In the genomic region with DNA sequence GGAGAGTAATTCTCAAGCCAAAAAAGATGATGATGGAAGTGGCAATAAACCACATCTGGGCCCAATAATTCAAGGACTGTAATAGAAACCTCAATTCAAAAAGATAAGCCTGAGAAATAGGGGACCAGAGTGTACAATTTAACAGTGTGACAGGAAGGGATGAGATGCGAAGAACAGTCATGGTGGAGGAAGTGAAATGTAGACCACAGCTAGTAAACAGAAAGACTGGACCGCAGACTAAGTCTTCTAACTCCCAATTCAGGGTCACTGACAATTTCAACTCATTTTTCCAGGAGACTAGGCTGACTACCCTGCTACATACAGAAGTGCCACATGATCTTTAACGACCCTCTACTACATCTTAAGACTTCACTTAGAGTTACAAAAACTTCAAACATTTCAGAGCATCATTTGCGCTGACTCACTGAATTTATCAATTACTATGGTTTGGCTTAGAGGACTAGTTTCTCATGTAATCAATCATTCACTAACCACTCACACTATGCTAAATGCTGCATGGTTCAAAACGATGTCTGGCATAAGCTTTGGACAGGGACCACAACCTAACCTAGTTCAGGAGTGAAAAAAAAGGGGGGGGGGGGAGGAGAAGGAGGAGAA, we compare ENCODE assay signal across 10 cellular contexts. TPM values are rescaled to one million over a fixed set of nuclear protein-coding genes. Genes with fewer than 3 reads are reported as not detected.
A peak's percentile ranks its signal among the peaks of the same experiment; 100 is the strongest.
DNase-seq lines count a peak whose midpoint lies in the region; ATAC-seq and TF ChIP-seq lines count a peak whose summit lies in the region.
"Had no signal": no experiment of that assay in that cellular context is flagged by ENCODE, and none has a peak within 500 bp of the region (broad histone marks: within the 10 kb centered on the region; RNA-seq: fewer than 3 reads in every experiment).

No MANE protein-coding gene starts in this region.

- ATAC-seq in GM19397 (IDR thresholded peaks at IDR 0.05; ENCODE audit: unreplicated experiment) (peak; percentile 85), HG03095 (IDR thresholded peaks at IDR 0.05; ENCODE audit: unreplicated experiment) (peak; percentile 52)
- peak; percentile 73 for ATAC-seq in activated CD8-positive, alpha-beta T cell treated with anti-CD3 and anti-CD28 coated beads for 36 hours

- CTCF ChIA-PET in CD4-positive, alpha-beta memory T cell (lab: Charles Lee; ENCODE audit: partially characterized antibody): interaction anchor here (0.6 kb wide), 1 partner anchor 206 kb away, joined by 4 read pairs; no protein-coding TSS in a partner anchor
- CTCF ChIA-PET in activated CD8-positive, alpha-beta T cell treated with anti-CD3 and anti-CD28 coated beads for 36 hours (lab: Charles Lee): interaction anchor here (0.9 to 1.5 kb wide), 4 partner anchors 7 to 208 kb away, joined by 3 to 4 read pairs (median 3); no protein-coding TSS in a partner anchor

- no peak for TF ChIP-seq EP300 in tibial nerve (IDR thresholded peaks at IDR 0.05)

- no peaks in the 10 kb centered on the region for H3K9me3 ChIP-seq in CD4-positive, alpha-beta memory T cell (ENCODE audit: control insufficient read depth in 1 of 2, low read length in 2 of 2)
- H3K9me3 ChIP-seq in tibial nerve: no peaks in the 10 kb centered on the region

- peaks cover 61 to 99% (median 77%) of the 10 kb centered on the region in 4 donors for H3K4me1 Mint-ChIP-seq in CD4-positive, alpha-beta memory T cell
- peaks cover 86% of the 10 kb centered on the region for H3K4me1 Mint-ChIP-seq in activated CD8-positive, alpha-beta T cell treated with anti-CD3 and anti-CD28 coated beads for 36 hours (ENCODE audit: low read depth)

- 68 to 73% methylated on average over 5 of the region's 5 CpGs for WGBS in tibial nerve, 2 donors

- TF ChIP-seq POLR2A in tibial nerve (IDR thresholded peaks at IDR 0.05): no peak

- H3K4me1 ChIP-seq in CD4-positive, alpha-beta memory T cell (ENCODE audit: insufficient read depth, low read length): peaks cover 99% of the 10 kb centered on the region
- H3K4me1 ChIP-seq in tibial nerve: peaks cover 0 to 98% (median 62%) of the 10 kb centered on the region in 4 donors

- H3K27ac ChIP-seq in CD4-positive, alpha-beta memory T cell (ENCODE audit: low read depth, low read length): no peak overlapping the region
- no peak overlapping the region for H3K27ac ChIP-seq in tibial nerve
- H3K27ac ChIP-seq: parathyroid adenoma had no signal

- DNase-seq in CD4-positive, alpha-beta memory T cell: no peak
- no peak for DNase-seq in activated CD8-positive, alpha-beta T cell treated with anti-CD3 and anti-CD28 coated beads for 36 hours
- no peak for DNase-seq in foreskin melanocyte
- DNase-seq in activated naive CD4-positive, alpha-beta T cell treated with anti-CD3 and anti-CD28 coated beads, Interleukin-2, amount 50 U/mL, for 16 hours: no peak
- no peak for DNase-seq in DMS 273 (lab: John Stamatoyannopoulos, UW; ENCODE audit: unreplicated experiment)
- DNase-seq in tibial nerve (ENCODE audit: low spot score in 2 of 2): no peak
- DNase-seq: NCI-H1105 treated with DMSO at 0.1 percent for 48 hours had no signal

- TF ChIP-seq CTCF in activated CD8-positive, alpha-beta T cell treated with anti-CD3 and anti-CD28 coated beads for 36 hours (IDR thresholded peaks at IDR 0.05): no peak
- no peak for TF ChIP-seq CTCF in tibial nerve (IDR thresholded peaks at IDR 0.05)

- no peaks in the 10 kb centered on the region for H3K27me3 Mint-ChIP-seq in CD4-positive, alpha-beta memory T cell
- H3K27me3 Mint-ChIP-seq in activated CD8-positive, alpha-beta T cell treated with anti-CD3 and anti-CD28 coated beads for 36 hours: no peaks in the 10 kb centered on the region

- no peaks in the 10 kb centered on the region for H3K9me3 Mint-ChIP-seq in CD4-positive, alpha-beta memory T cell
- H3K9me3 Mint-ChIP-seq in activated CD8-positive, alpha-beta T cell treated with anti-CD3 and anti-CD28 coated beads for 36 hours: no peaks in the 10 kb centered on the region

- peaks cover 9 to 12% of the 10 kb centered on the region in 2 donors for H3K36me3 Mint-ChIP-seq in CD4-positive, alpha-beta memory T cell
- H3K36me3 Mint-ChIP-seq in activated CD8-positive, alpha-beta T cell treated with anti-CD3 and anti-CD28 coated beads for 36 hours (ENCODE audit: low read depth): peaks cover 11% of the 10 kb centered on the region

- peak overlapping the region in 6 of 7 donors; percentile 16 to 78 (median 40) for H3K27ac Mint-ChIP-seq in CD4-positive, alpha-beta memory T cell
- peak overlapping the region; percentile 71 for H3K27ac Mint-ChIP-seq in activated CD8-positive, alpha-beta T cell treated with anti-CD3 and anti-CD28 coated beads for 36 hours

- intact Hi-C loops in CD4-positive, alpha-beta memory T cell (cut with micrococcal nuclease): no loop called here
- intact Hi-C loops in activated CD8-positive, alpha-beta T cell treated with anti-CD3 and anti-CD28 coated beads for 36 hours (cut with micrococcal nuclease): no loop called here

- H3K4me3 ChIP-seq in CD4-positive, alpha-beta memory T cell (ENCODE audit: low read length in 2 of 2): no peak overlapping the region
- no peak overlapping the region for H3K4me3 ChIP-seq in tibial nerve

- H3K27me3 ChIP-seq in CD4-positive, alpha-beta memory T cell (ENCODE audit: insufficient read depth, low read length): no peaks in the 10 kb centered on the region
- no peaks in the 10 kb centered on the region for H3K27me3 ChIP-seq in tibial nerve

- POLR2A ChIA-PET in CD4-positive, alpha-beta memory T cell (lab: Charles Lee; ENCODE audit: partially characterized antibody): interaction anchor here (1.0 to 4.2 kb wide), 2 partner anchors 9 to 25 kb away, joined by 5 to 30 read pairs; a partner anchor contains a TSS
- POLR2A ChIA-PET in activated CD8-positive, alpha-beta T cell treated with anti-CD3 and anti-CD28 coated beads for 36 hours (lab: Charles Lee): interaction anchor here (0.9 to 1.6 kb wide), 4 partner anchors 8 to 56 kb away, joined by 3 read pairs; a partner anchor contains a TSS

- no peaks in the 10 kb centered on the region for H3K36me3 ChIP-seq in CD4-positive, alpha-beta memory T cell (ENCODE audit: insufficient read depth, low read length)
- H3K36me3 ChIP-seq in tibial nerve: no peaks in the 10 kb centered on the region

- H3K4me3 Mint-ChIP-seq in CD4-positive, alpha-beta memory T cell: peak overlapping the region; percentile 1 to 81 (median 68)
- no peak overlapping the region for H3K4me3 Mint-ChIP-seq in activated CD8-positive, alpha-beta T cell treated with anti-CD3 and anti-CD28 coated beads for 36 hours

RNA-seq across cellular contexts. Expression of a gene that starts 9.0 kb away (rescaled TPM):
- total RNA-seq in CD4-positive, alpha-beta memory T cell: 10 to 100 TPM; 83.4 to 85.3 TPM
- 10 to 100 TPM; 12.4 to 63.2 TPM for polyA plus RNA-seq in CD4-positive, alpha-beta memory T cell
- 10 to 100 TPM; 75.0 to 76.7 TPM for total RNA-seq in activated CD8-positive, alpha-beta T cell treated with anti-CD3 and anti-CD28 coated beads for 36 hours
- 10 to 100 TPM; 63.0 to 72.2 (median 67.3) TPM for total RNA-seq in tibial nerve
